10 cellular contexts compared by ENCODE assay signal in genomic region chr7:43540463-43540862, GRCh38.
"Had no signal": no experiment of that assay in that cellular context is flagged by ENCODE, and none has a peak within 500 bp of the region (broad histone marks: within the 10 kb centered on the region; RNA-seq: fewer than 3 reads in every experiment).

No MANE protein-coding gene starts in this region.

- H3K27ac Mint-ChIP-seq: HFFc6, IgD-negative memory B cell had no signal

- H3K27ac ChIP-seq: GM23248, HL-60 had no signal

- DNase-seq: GM23248, GOT3, H7, HFFc6, KG1 had no signal

- FAIRE-seq: HepG2 had no signal

- H3K4me3 Mint-ChIP-seq: HFFc6, IgD-negative memory B cell had no signal

- ATAC-seq: HCT116, HepG2 had no signal

- H3K4me1 Mint-ChIP-seq: IgD-negative memory B cell had no signal

- H3K4me1 ChIP-seq: HAP-1 had no signal

- H3K36me3 ChIP-seq: HAP-1 had no signal

- H2AFZ ChIP-seq: GM23248 had no signal

- H3K9ac ChIP-seq: GM23248 had no signal

- H3K4me3 ChIP-seq: GM23248, HAP-1 had no signal

- H3K9me3 ChIP-seq: HAP-1 had no signal

- H3K36me3 Mint-ChIP-seq: IgD-negative memory B cell had no signal

- H3K9me3 Mint-ChIP-seq: HFFc6, IgD-negative memory B cell had no signal
